In genomic region chr16:57638381-57638780, GRCh38 we compare ENCODE assay signal across 27 cellular contexts. TPM values are rescaled to one million over a fixed set of nuclear protein-coding genes. Genes with fewer than 3 reads are reported as not detected.
A peak's percentile ranks its signal among the peaks of the same experiment; 100 is the strongest.
DNase-seq lines count a peak whose midpoint lies in the region; ATAC-seq, FAIRE-seq and TF ChIP-seq lines count a peak whose summit lies in the region.
"Had no signal": no experiment of that assay in that cellular context is flagged by ENCODE, and none has a peak within 500 bp of the region (broad histone marks: within the 10 kb centered on the region; RNA-seq: fewer than 3 reads in every experiment).

No MANE protein-coding gene starts in this region.

- TF ChIP-seq POLR2A in gastrocnemius medialis (IDR thresholded peaks at IDR 0.05), result no peak

- ATAC-seq in Right ventricle myocardium superior (ENCODE audit: poor library complexity) (no peak), gastrocnemius medialis (no peak), upper lobe of right lung (no peak)
- ATAC-seq: SK-N-SH treated with all-trans-retinoic acid at 6 μM for 48 hours; stimulated activated naive CD8-positive, alpha-beta T cell treated with anti-CD3 and anti-CD28 coated beads, Interleukin-15, Interleukin-2, amounts not matched to agents 100 U/mL and 50 U/mL, for 24 hours had no signal

- peak overlapping the region in 1 of 2 donors; percentile 62 for H3K9ac ChIP-seq in kidney (ENCODE audit: low read length in 2 of 2)
- H3K9ac ChIP-seq: GM23248 had no signal

- H3K4me1 ChIP-seq in left ventricle myocardium inferior, result peaks cover 100% of the 10 kb centered on the region
- peaks cover 58 to 65% of the 10 kb centered on the region in 2 donors for H3K4me1 ChIP-seq in kidney (ENCODE audit: control insufficient read depth in 1 of 2, insufficient read depth in 1 of 2, low read depth in 1 of 2, low read length in 2 of 2)
- peaks cover 0 to 5% of the 10 kb centered on the region in 2 donors for H3K4me1 ChIP-seq in gastrocnemius medialis
- H3K4me1 ChIP-seq in upper lobe of right lung, result peaks cover 52% of the 10 kb centered on the region

- H3K4me3 ChIP-seq in left ventricle myocardium inferior, result peak overlapping the region; percentile 37
- H3K4me3 ChIP-seq in kidney (ENCODE audit: low read length in 2 of 2), result no peak overlapping the region
- no peak overlapping the region for H3K4me3 ChIP-seq in gastrocnemius medialis
- no peak overlapping the region for H3K4me3 ChIP-seq in upper lobe of right lung
- H3K4me3 ChIP-seq: coronary artery, GM23248, skin epidermis had no signal

- no peak for FAIRE-seq in kidney (lab: Jason Lieb, UNC)
- FAIRE-seq: D721Med, islet of Langerhans had no signal

- H3K36me3 ChIP-seq in left ventricle myocardium inferior (no peaks in the 10 kb centered on the region), kidney (ENCODE audit: control insufficient read depth in 1 of 2, insufficient read depth in 2 of 2, low read length in 2 of 2) (peaks cover 3 to 6% of the 10 kb centered on the region in 2 donors), gastrocnemius medialis (no peaks in the 10 kb centered on the region), upper lobe of right lung (no peaks in the 10 kb centered on the region)

- H3K27me3 ChIP-seq in left ventricle myocardium inferior (ENCODE audit: low read depth) (peaks cover 9% of the 10 kb centered on the region), gastrocnemius medialis (no peaks in the 10 kb centered on the region), upper lobe of right lung (peaks cover 4% of the 10 kb centered on the region)

- DNase-seq in left ventricle myocardium inferior (no peak), Right ventricle myocardium superior (no peak), kidney (no peak), gastrocnemius medialis (no peak), upper lobe of right lung (no peak), SKM-1 treated with dmso at 0.1 percent for 144 hours (lab: John Stamatoyannopoulos, UW; ENCODE audit: unreplicated experiment) (no peak), DMS53 (lab: John Stamatoyannopoulos, UW) (no peak)
- DNase-seq in stimulated activated naive CD4-positive, alpha-beta T cell treated with Interleukin-2 at 50 U/mL for 16 hours (lab: John Stamatoyannopoulos, UW), result no peak
- DNase-seq: ACHN; activated CD4-positive, CD25-positive, alpha-beta regulatory T cell treated with anti-CD3 and anti-CD28 coated beads, Interleukin-2, amount 50 U/mL, for 72 hours; GM23248; NCI-H2107; RPMI8226; stimulated activated naive CD8-positive, alpha-beta T cell treated with anti-CD3 and anti-CD28 coated beads, Interleukin-15, Interleukin-2, amounts not matched to agents 100 U/mL and 50 U/mL, for 24 hours; T1000 had no signal

- TF ChIP-seq CTCF in left ventricle myocardium inferior (IDR thresholded peaks at IDR 0.05; ENCODE audit: borderline replicate concordance) (no peak), kidney (IDR thresholded peaks at IDR 0.05; ENCODE audit: borderline replicate concordance, extremely low read depth, insufficient read depth) (no peak), gastrocnemius medialis (IDR thresholded peaks at IDR 0.05 in 4 of 5, conservative IDR thresholded peaks at IDR 0.05 in 1 of 5) (no peak), upper lobe of right lung (IDR thresholded peaks at IDR 0.05) (no peak)

- H3K27ac ChIP-seq in left ventricle myocardium inferior (replicated peaks), result peak overlapping the region; percentile 93
- H3K27ac ChIP-seq in kidney (ENCODE audit: low read depth in 2 of 2, low read length in 2 of 2), result peak overlapping the region; percentile 63 to 98
- H3K27ac ChIP-seq in gastrocnemius medialis, result peak overlapping the region; percentile 47 to 80 (median 71)
- peak overlapping the region; percentile 60 for H3K27ac ChIP-seq in upper lobe of right lung
- H3K27ac ChIP-seq: C4-2B, GM23248 had no signal

- H3K9me3 ChIP-seq in left ventricle myocardium inferior (replicated peaks), result no peaks in the 10 kb centered on the region
- H3K9me3 ChIP-seq in kidney (ENCODE audit: control insufficient read depth in 1 of 2, low read length in 2 of 2), result no peaks in the 10 kb centered on the region
- no peaks in the 10 kb centered on the region for H3K9me3 ChIP-seq in gastrocnemius medialis
- no peaks in the 10 kb centered on the region for H3K9me3 ChIP-seq in upper lobe of right lung

- in situ Hi-C loops in gastrocnemius medialis (cut with MboI; ENCODE audit: low sequenced_read_pairs in 4 of 4), result no loop called here

- intact Hi-C loops in left ventricle myocardium inferior (cut with micrococcal nuclease), result no loop called here
- intact Hi-C loops in Right ventricle myocardium superior (cut with DNase I), result no loop called here
- intact Hi-C loops in kidney (cut with DNase I), result no loop called here
- intact Hi-C loops in gastrocnemius medialis (cut with DNase I; ENCODE audit: low total_unique reads), result no loop called here
- intact Hi-C loops in upper lobe of right lung (cut with DNase I), result no loop called here

RNA-seq across cellular contexts. Expression of gene ADGRG1, which starts 10.0 kb away (rescaled TPM):
- total RNA-seq in left ventricle myocardium inferior, result 21.3 TPM
- total RNA-seq in Right ventricle myocardium superior, result 23.0 TPM
- 351 TPM for total RNA-seq in kidney
- 188 TPM for polyA plus RNA-seq in kidney (ENCODE audit: insufficient read depth, low read depth, low replicate concordance)
- total RNA-seq in gastrocnemius medialis, result 10 to 100 TPM in 3 of 4 donors, 1 to 10 TPM in 1; 9.8 to 14.6 (median 13.3) TPM
- total RNA-seq in upper lobe of right lung, result 66.9 TPM

RNA-seq across cellular contexts. Expression of gene ADGRG3, which starts 29.7 kb away (rescaled TPM):
- total RNA-seq in left ventricle myocardium inferior (0.36 TPM), Right ventricle myocardium superior (0.48 TPM), kidney (1.8 TPM), gastrocnemius medialis (under 1 TPM in 1 of 4 donors, not detected in 3; 0.71 TPM), upper lobe of right lung (5.8 TPM)
- polyA plus RNA-seq in kidney (ENCODE audit: insufficient read depth, low read depth, low replicate concordance), result 0.17 TPM
- total RNA-seq: activated T-helper 1 cell treated with anti-CD3 and anti-CD28 coated beads, Interleukin-12 subunit alpha, Interleukin-12 subunit beta, Interleukin-2, Interleukin-4 antibody, amounts not matched to agents 30 ng/mL and 10 ng/mL and 1 ng/mL, durations not matched to agents 14 hours and 24 hours and 36 hours; GM23248; M059J; naive thymus-derived CD8-positive, alpha-beta T cell had no signal
- polyA plus RNA-seq: GM23248; naive thymus-derived CD8-positive, alpha-beta T cell had no signal

RNA-seq across cellular contexts. Expression of gene DRC7, which starts 56.2 kb away (rescaled TPM):
- total RNA-seq in left ventricle myocardium inferior (not detected), Right ventricle myocardium superior (not detected), kidney (3.2 TPM), gastrocnemius medialis (not detected), upper lobe of right lung (not detected)
- 1.8 TPM for polyA plus RNA-seq in kidney (ENCODE audit: insufficient read depth, low read depth, low replicate concordance)
- total RNA-seq: activated naive CD4-positive, alpha-beta T cell treated with anti-CD3 and anti-CD28 coated beads, Interleukin-2, amount 50 U/mL, for 72 hours; activated T-helper 1 cell treated with anti-CD3 and anti-CD28 coated beads, Interleukin-12 subunit alpha, Interleukin-12 subunit beta, Interleukin-2, Interleukin-4 antibody, amounts not matched to agents 30 ng/mL and 10 ng/mL and 1 ng/mL, durations not matched to agents 14 hours and 24 hours and 36 hours; GM23248; M059J; mesenteric fat pad; naive thymus-derived CD8-positive, alpha-beta T cell; posterior vena cava had no signal
- polyA plus RNA-seq: GM23248; naive thymus-derived CD8-positive, alpha-beta T cell had no signal
